Comparison of ENCODE assay signal across 8 cellular contexts in the genomic region with DNA sequence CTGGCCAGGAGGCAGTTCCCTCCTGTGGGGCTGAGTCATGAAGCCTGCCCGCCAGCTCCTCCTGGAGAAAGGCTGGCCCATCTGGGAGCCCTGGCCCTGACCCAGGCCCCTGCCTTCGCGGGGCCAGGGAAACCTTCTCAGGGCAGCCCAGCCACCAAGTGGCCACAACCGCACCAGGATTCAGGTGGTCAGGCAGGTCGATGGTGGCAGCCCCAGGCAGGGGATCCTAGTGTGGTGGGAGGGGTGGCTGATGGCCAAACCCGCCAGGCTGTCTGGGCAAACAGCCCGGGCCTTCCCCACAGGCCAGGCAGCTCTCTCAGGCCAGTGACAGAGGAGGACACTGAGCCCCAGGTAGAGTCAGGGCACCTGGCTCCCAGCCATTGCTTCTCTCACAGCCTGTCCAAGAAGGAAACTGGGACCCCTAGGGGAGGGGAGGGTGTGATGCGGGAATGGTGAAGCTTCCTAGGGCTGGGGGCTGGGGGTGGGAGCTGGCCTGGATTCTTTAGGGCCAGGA. TPM values are rescaled to one million over a fixed set of nuclear protein-coding genes. Genes with fewer than 3 reads are reported as not detected.
DNase-seq lines count a peak whose midpoint lies in the region; TF ChIP-seq lines count a peak whose summit lies in the region.

No MANE protein-coding gene starts in this region.

- H3K4me3 Mint-ChIP-seq in osteocyte (ENCODE audit: unreplicated experiment) = peak overlapping the region; percentile 91

- 8 to 13% (median 10%) methylated on average over 2 to 8 of the region's 8 CpGs for WGBS in adrenal gland, 4 donors

- H3K4me1 ChIP-seq in adrenal gland (replicated peaks in 1 of 2) = peaks cover 42 to 46% of the 10 kb centered on the region in 2 donors

- peak overlapping the region in 1 of 4 donors; percentile 92 for H3K4me3 ChIP-seq in adrenal gland

- H3K27me3 ChIP-seq in adrenal gland = no peaks in the 10 kb centered on the region

- peaks cover 0 to 15% of the 10 kb centered on the region in 2 donors for H3K36me3 ChIP-seq in adrenal gland (replicated peaks in 1 of 2)

- no peaks in the 10 kb centered on the region for H3K9me3 Mint-ChIP-seq in osteocyte (ENCODE audit: unreplicated experiment)

- intact Hi-C loops in adrenal gland (cut with DNase I) = no loop called here
- intact Hi-C loops in cardiac septum (cut with DNase I) = loop anchor here (5.0 kb wide), 1 partner anchor 215 kb away; no protein-coding TSS in a partner anchor

- peak in 1 of 6 experiments; percentile 32 for TF ChIP-seq CTCF in adrenal gland (IDR thresholded peaks at IDR 0.05)
- TF ChIP-seq CTCF in osteocyte (IDR thresholded peaks at IDR 0.05) = no peak

- no peaks in the 10 kb centered on the region for H3K27me3 Mint-ChIP-seq in osteocyte (ENCODE audit: unreplicated experiment)

- peaks cover 44% of the 10 kb centered on the region for H3K4me1 Mint-ChIP-seq in osteocyte (ENCODE audit: unreplicated experiment)

- H3K9me3 ChIP-seq in adrenal gland (replicated peaks in 1 of 3) = no peaks in the 10 kb centered on the region

- H3K27ac ChIP-seq in adrenal gland = peak overlapping the region; percentile 53 to 96 (median 88)

- H3K36me3 Mint-ChIP-seq in osteocyte (ENCODE audit: unreplicated experiment) = peaks cover 2% of the 10 kb centered on the region

- peak overlapping the region; percentile 93 for H3K27ac Mint-ChIP-seq in osteocyte (ENCODE audit: unreplicated experiment)

- TF ChIP-seq POLR2A in adrenal gland (IDR thresholded peaks at IDR 0.05) = no peak

- DNase-seq in COLO829 (ENCODE audit: low spot score) (peak; percentile 96), LoVo (ENCODE audit: low spot score) (peak; percentile 59), adrenal gland (peak; percentile 85 to 96 (median 94)), cardiac septum (ENCODE audit: low spot score) (peak; percentile 94), osteocyte (ENCODE audit: extremely low spot score, unreplicated experiment) (no peak), DMS114 treated with DMSO at 0.1 percent for 48 hours (lab: John Stamatoyannopoulos, UW; ENCODE audit: unreplicated experiment) (no peak), NCI-H1694 (lab: John Stamatoyannopoulos, UW) (no peak), GDM1 (lab: John Stamatoyannopoulos, UW) (no peak)

RNA-seq across cellular contexts. Expression of gene TWF2, which starts 1.2 kb away (rescaled TPM):
- 10 to 100 TPM; 31.7 to 95.6 (median 59.4) TPM for total RNA-seq in adrenal gland
- 10 to 100 TPM; 13.6 to 28.2 (median 26.1) TPM for polyA plus RNA-seq in adrenal gland
- 69.5 TPM for total RNA-seq in cardiac septum
- 55.8 and 58.6 TPM in 2 replicates for total RNA-seq in osteocyte

RNA-seq across cellular contexts. Expression of gene PPM1M, which starts 7.8 kb away (rescaled TPM):
- total RNA-seq in adrenal gland (10 to 100 TPM; 10.5 to 28.0 (median 22.1) TPM), cardiac septum (8.9 TPM), osteocyte (16.4 and 16.9 TPM in 2 replicates)
- 10 to 100 TPM in 2 of 3 donors, 1 to 10 TPM in 1; 9.1 to 29.8 (median 23.1) TPM for polyA plus RNA-seq in adrenal gland

RNA-seq across cellular contexts. Expression of gene TLR9, which starts 12.3 kb away (rescaled TPM):
- total RNA-seq in adrenal gland = under 1 TPM in 4 of 8 donors, not detected in 4; under 0.01 to 0.61 (median 0.17) TPM
- polyA plus RNA-seq in adrenal gland = under 1 TPM in 2 of 3 donors, not detected in 1; 0.34 to 0.56 TPM
- total RNA-seq in cardiac septum = 0.16 TPM
- total RNA-seq in osteocyte = not detected in 2 replicates

RNA-seq across cellular contexts. Expression of gene ALAS1, which starts 39.8 kb away (rescaled TPM):
- 1,000 to 10,000 TPM in 1 of 8 donors, 100 to 1,000 TPM in 7; 233 to 3,700 (median 694) TPM for total RNA-seq in adrenal gland
- polyA plus RNA-seq in adrenal gland = 100 to 1,000 TPM in 2 of 3 donors, 10 to 100 TPM in 1; 64.9 to 849 (median 387) TPM
- total RNA-seq in cardiac septum = 154 TPM
- 34.8 and 36.2 TPM in 2 replicates for total RNA-seq in osteocyte

RNA-seq across cellular contexts. Expression of gene WDR82, which starts 40.7 kb away (rescaled TPM):
- total RNA-seq in adrenal gland (10 to 100 TPM; 44.6 to 84.0 (median 59.9) TPM), cardiac septum (69.7 TPM), osteocyte (76.7 and 82.1 TPM in 2 replicates)
- 10 to 100 TPM; 23.8 to 74.2 (median 24.6) TPM for polyA plus RNA-seq in adrenal gland

Comparison
In these comparisons a context has a peak if more than half of its experiments do, and no peak if none do; other contexts are left out.
1. DNase-seq: peak in COLO829 (single experiment), LoVo (single experiment), adrenal gland (7 of 7) and cardiac septum (single experiment); none in osteocyte (single experiment), DMS114 treated with DMSO at 0.1 percent for 48 hours (single experiment), NCI-H1694 (single experiment) and GDM1 (single experiment).